Comparison of ENCODE assay signal across 1 cellular context in the genomic region with DNA sequence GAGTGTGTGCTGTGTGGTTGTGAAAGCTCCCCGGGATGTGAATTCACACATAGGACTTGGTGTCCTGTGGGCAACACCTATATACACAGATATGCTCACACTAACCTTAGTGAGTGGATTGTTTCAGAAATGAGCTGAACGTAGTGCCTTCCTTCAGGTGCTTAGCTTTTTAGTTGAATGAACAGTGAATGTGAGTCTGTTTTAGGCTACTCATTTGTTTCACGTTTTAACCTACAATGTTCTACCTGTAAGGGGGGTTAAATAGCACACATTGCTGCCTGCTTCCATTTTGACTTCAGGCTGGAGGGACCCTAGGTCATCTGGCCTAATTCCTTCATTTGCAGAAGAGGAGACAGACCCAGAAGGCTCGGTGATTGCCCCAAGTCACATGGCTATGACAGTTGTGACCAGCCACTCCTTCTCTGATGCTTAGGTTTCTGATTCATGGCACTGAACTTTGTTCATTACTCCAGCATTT.
TF ChIP-seq lines count a peak whose summit lies in the region.

No MANE protein-coding gene starts in this region.

TF ChIP-seq in WTC11, 78 proteins besides CTCF, POLR2A, EP300 and RAD21 (continued from another document):
- TF ChIP-seq ZNF281 (CRISPR knock-in tag; IDR thresholded peaks at IDR 0.05) (no peak), NR2C2 (CRISPR knock-in tag; IDR thresholded peaks at IDR 0.05) (no peak), NR3C1 (CRISPR knock-in tag; conservative IDR thresholded peaks at IDR 0.05; ENCODE audit: low read depth) (no peak), ZNF532 (CRISPR knock-in tag; IDR thresholded peaks at IDR 0.05; ENCODE audit: borderline replicate concordance) (no peak), ARID4B (CRISPR knock-in tag; IDR thresholded peaks at IDR 0.05; ENCODE audit: borderline replicate concordance) (no peak), SOX15 (CRISPR knock-in tag; IDR thresholded peaks at IDR 0.05) (no peak), CDX4 (CRISPR knock-in tag; IDR thresholded peaks at IDR 0.05; ENCODE audit: borderline replicate concordance) (no peak), SMAD3 (CRISPR knock-in tag; IDR thresholded peaks at IDR 0.05; ENCODE audit: borderline replicate concordance) (no peak), JAZF1 (CRISPR knock-in tag; IDR thresholded peaks at IDR 0.05) (no peak), SMAD4 (CRISPR knock-in tag; IDR thresholded peaks at IDR 0.05) (no peak), IRF1 (CRISPR knock-in tag; IDR thresholded peaks at IDR 0.05) (no peak)
